Comparison of ENCODE assay signal across 8 cellular contexts in genomic region chr4:16026155-16026761, GRCh38. TPM values are rescaled to one million over a fixed set of nuclear protein-coding genes. Genes with fewer than 3 reads are reported as not detected.
DNase-seq lines count a peak whose midpoint lies in the region; ATAC-seq and TF ChIP-seq lines count a peak whose summit lies in the region.

No MANE protein-coding gene starts in this region.

- H3K79me2 ChIP-seq in neural progenitor cell (ENCODE audit: low read depth): no peaks in the 10 kb centered on the region

- intact Hi-C loops in esophagus muscularis mucosa (cut with DNase I): loop anchor here (2.0 to 5.0 kb wide), 2 partner anchors 171 to 237 kb away; no protein-coding TSS in a partner anchor

- H3K4me3 ChIP-seq in RWPE2 (ENCODE audit: severe bottlenecking): no peak overlapping the region
- H3K4me3 ChIP-seq in esophagus muscularis mucosa: no peak overlapping the region
- no peak overlapping the region for H3K4me3 ChIP-seq in neural progenitor cell

- no peak for ATAC-seq in RWPE2 (ENCODE audit: low read depth)
- ATAC-seq in HG03139 (IDR thresholded peaks at IDR 0.05; ENCODE audit: unreplicated experiment): no peak
- no peak for ATAC-seq in HG02678 (IDR thresholded peaks at IDR 0.05; ENCODE audit: unreplicated experiment)

- TF ChIP-seq CTCF in RWPE2 (IDR thresholded peaks at IDR 0.05; ENCODE audit: poor library complexity, severe bottlenecking) (peak; percentile 91), esophagus muscularis mucosa (IDR thresholded peaks at IDR 0.05) (peak; percentile 74 to 85 (median 77)), neural progenitor cell (IDR thresholded peaks at IDR 0.05) (peak; percentile 98)

- H3K27me3 ChIP-seq in RWPE2 (ENCODE audit: insufficient read depth, poor library complexity, severe bottlenecking) (no peaks in the 10 kb centered on the region), esophagus muscularis mucosa (peaks cover 0 to 4% (median 0%) of the 10 kb centered on the region in 4 donors), neural progenitor cell (no peaks in the 10 kb centered on the region)

- DNase-seq in activated T-cell treated with anti-CD3 and anti-CD28 coated beads for 24 hours (ENCODE audit: low read depth) (peak; percentile 19), HuH-7 (ENCODE audit: low spot score) (peak; percentile 43), RWPE2 (ENCODE audit: low spot score) (no peak), esophagus muscularis mucosa (ENCODE audit: extremely low spot score) (no peak), neural progenitor cell (ENCODE audit: low spot score) (peak; percentile 79)
- DNase-seq in activated T-cell treated with anti-CD3 and anti-CD28 coated beads, Interleukin-2, amount 50 U/mL, for 1 hour: no peak

- H3K36me3 ChIP-seq in RWPE2 (ENCODE audit: low read depth): no peaks in the 10 kb centered on the region
- H3K36me3 ChIP-seq in esophagus muscularis mucosa: no peaks in the 10 kb centered on the region
- no peaks in the 10 kb centered on the region for H3K36me3 ChIP-seq in neural progenitor cell

- no peaks in the 10 kb centered on the region for H4K20me1 ChIP-seq in neural progenitor cell (ENCODE audit: low read depth)

- TF ChIP-seq POLR2A in esophagus muscularis mucosa (IDR thresholded peaks at IDR 0.05; ENCODE audit: low read depth): no peak

- H3K27ac ChIP-seq in RWPE2 (ENCODE audit: poor library complexity, severe bottlenecking) (no peak overlapping the region), esophagus muscularis mucosa (replicated peaks in 1 of 4) (no peak overlapping the region), neural progenitor cell (no peak overlapping the region)

- peaks cover 11% of the 10 kb centered on the region for H3K4me1 Mint-ChIP-seq in neural progenitor cell

- H3K4me1 ChIP-seq in RWPE2 (ENCODE audit: insufficient read depth, poor library complexity, severe bottlenecking): peaks cover 8% of the 10 kb centered on the region
- H3K4me1 ChIP-seq in esophagus muscularis mucosa: peaks cover 0 to 15% (median 8%) of the 10 kb centered on the region in 4 donors
- peaks cover 12% of the 10 kb centered on the region for H3K4me1 ChIP-seq in neural progenitor cell

- 39% methylated on average over 5 of the region's 5 CpGs for WGBS in esophagus muscularis mucosa

- no peak overlapping the region for H2AFZ ChIP-seq in neural progenitor cell (replicated peaks)

- no peak overlapping the region for H3K4me3 Mint-ChIP-seq in neural progenitor cell

- no peaks in the 10 kb centered on the region for H3F3A ChIP-seq in neural progenitor cell (ENCODE audit: low read depth)

- H3K4me2 ChIP-seq in neural progenitor cell: no peak overlapping the region

- H3K36me3 Mint-ChIP-seq in neural progenitor cell: peaks cover 15% of the 10 kb centered on the region

- H3K9me3 Mint-ChIP-seq in neural progenitor cell: no peaks in the 10 kb centered on the region

- H3K27ac Mint-ChIP-seq in neural progenitor cell: no peak overlapping the region

- H3K9ac ChIP-seq in neural progenitor cell: no peak overlapping the region

- TF ChIP-seq EP300 in esophagus muscularis mucosa (IDR thresholded peaks at IDR 0.05): no peak

- H3K9me3 ChIP-seq in RWPE2 (ENCODE audit: severe bottlenecking) (no peaks in the 10 kb centered on the region), esophagus muscularis mucosa (no peaks in the 10 kb centered on the region), neural progenitor cell (ENCODE audit: low read depth) (no peaks in the 10 kb centered on the region)

- peaks cover 3% of the 10 kb centered on the region for H3K27me3 Mint-ChIP-seq in neural progenitor cell (ENCODE audit: insufficient read depth, low read depth)

RNA-seq across cellular contexts. Expression of gene PROM1, which starts 57.6 kb away (rescaled TPM):
- 1 to 10 TPM; 3.3 to 4.6 (median 4.0) TPM for total RNA-seq in esophagus muscularis mucosa
- 43.0 and 55.9 TPM in 2 replicates for total RNA-seq in neural progenitor cell (ENCODE audit: low replicate concordance)

Comparison
In these comparisons a context has a peak if more than half of its experiments do, and no peak if none do; other contexts are left out.
1. DNase-seq: peak in activated T-cell treated with anti-CD3 and anti-CD28 coated beads for 24 hours (single experiment), HuH-7 (single experiment) and neural progenitor cell (single experiment); none in activated T-cell treated with anti-CD3 and anti-CD28 coated beads, Interleukin-2, amount 50 U/mL, for 1 hour (single experiment), RWPE2 (single experiment) and esophagus muscularis mucosa (single experiment).
2. Peak in every context shown above with its lines, with median percentiles within 50 percentile points of each other: CTCF ChIP-seq.